9 cellular contexts compared by ENCODE assay signal in genomic region chr16:66928702-66929388, GRCh38. TPM values are rescaled to one million over a fixed set of nuclear protein-coding genes. Genes with fewer than 3 reads are reported as not detected.
DNase-seq lines count a peak whose midpoint lies in the region; ATAC-seq and TF ChIP-seq lines count a peak whose summit lies in the region.
"Had no signal": no experiment of that assay in that cellular context is flagged by ENCODE, and none has a peak within 500 bp of the region (broad histone marks: within the 10 kb centered on the region; RNA-seq: fewer than 3 reads in every experiment).

No MANE protein-coding gene starts in this region.

- no peak overlapping the region for H3K9ac ChIP-seq in OCI-LY3 (ENCODE audit: low read length)
- peak overlapping the region; percentile 42 to 73 (median 69) for H3K9ac ChIP-seq in skeletal muscle tissue (ENCODE audit: low read depth in 1 of 3, low read length in 3 of 3)

- H3K36me3 ChIP-seq in OCI-LY3 (replicated peaks; ENCODE audit: low read depth, low read length) = peaks cover 7% of the 10 kb centered on the region
- H3K36me3 ChIP-seq in skeletal muscle tissue (ENCODE audit: control insufficient read depth in 3 of 3, insufficient read depth in 3 of 3, low read length in 3 of 3) = peaks cover 15 to 23% (median 15%) of the 10 kb centered on the region in 3 donors
- H3K36me3 ChIP-seq in vagina = no peaks in the 10 kb centered on the region

- no peak overlapping the region for H3K4me3 ChIP-seq in OCI-LY3 (ENCODE audit: low read length)
- H3K4me3 ChIP-seq in coronary artery = no peak overlapping the region
- peak overlapping the region; percentile 1 to 54 (median 42) for H3K4me3 ChIP-seq in skeletal muscle tissue (ENCODE audit: low read length in 3 of 3)
- no peak overlapping the region for H3K4me3 ChIP-seq in vagina

- TF ChIP-seq CTCF in OCI-LY3 (IDR thresholded peaks at IDR 0.05; ENCODE audit: low read depth, low read length) = peak; percentile 48
- peak; percentile 19 for TF ChIP-seq CTCF in coronary artery (IDR thresholded peaks at IDR 0.05)
- no peak for TF ChIP-seq CTCF in vagina (IDR thresholded peaks at IDR 0.05)

- no peak overlapping the region for H2AFZ ChIP-seq in OCI-LY3 (ENCODE audit: low read depth, low read length)

- H4K20me1 ChIP-seq in OCI-LY3 (ENCODE audit: insufficient read depth, low read length) = no peaks in the 10 kb centered on the region

- peaks cover 17% of the 10 kb centered on the region for H3K79me2 ChIP-seq in OCI-LY3 (ENCODE audit: low read length)

- no peaks in the 10 kb centered on the region for H3K27me3 ChIP-seq in OCI-LY3 (ENCODE audit: low read depth, low read length)
- H3K27me3 ChIP-seq in skeletal muscle tissue (ENCODE audit: control insufficient read depth in 3 of 3, insufficient read depth in 3 of 3, low read length in 3 of 3) = no peaks in the 10 kb centered on the region
- no peaks in the 10 kb centered on the region for H3K27me3 ChIP-seq in vagina

- DNase-seq in NCI-H82 (lab: John Stamatoyannopoulos, UW) = peak; percentile 46
- no peak for DNase-seq in NCI-H82 treated with DMSO at 0.1 percent for 48 hours (lab: John Stamatoyannopoulos, UW; ENCODE audit: unreplicated experiment)
- DNase-seq in coronary artery (ENCODE audit: low spot score) = no peak
- DNase-seq in NCI-H2107 treated with DMSO at 0.1 percent for 48 hours (lab: John Stamatoyannopoulos, UW; ENCODE audit: unreplicated experiment) = no peak
- no peak for DNase-seq in vagina (ENCODE audit: extremely low spot score in 2 of 2)

- ATAC-seq in GM19395 (IDR thresholded peaks at IDR 0.05; ENCODE audit: unreplicated experiment) = no peak

- H3K9me3 ChIP-seq in OCI-LY3 (ENCODE audit: insufficient read depth, low read length) (no peaks in the 10 kb centered on the region), skeletal muscle tissue (ENCODE audit: control insufficient read depth in 3 of 3, low read length in 3 of 3) (no peaks in the 10 kb centered on the region), vagina (no peaks in the 10 kb centered on the region)

- TF ChIP-seq POLR2A in vagina (IDR thresholded peaks at IDR 0.05) = no peak

- H3K4me2 ChIP-seq in OCI-LY3 (ENCODE audit: low read length) = no peak overlapping the region

- H3K27ac ChIP-seq in OCI-LY3 (ENCODE audit: low read length) (no peak overlapping the region), coronary artery (peak overlapping the region in 1 of 2 donors; percentile 98), skeletal muscle tissue (ENCODE audit: low read depth, low read length) (peak overlapping the region; percentile 98), vagina (no peak overlapping the region)

- H3K4me1 ChIP-seq in OCI-LY3 (ENCODE audit: low read length) (peaks cover 25% of the 10 kb centered on the region), skeletal muscle tissue (ENCODE audit: control insufficient read depth in 3 of 3, insufficient read depth in 3 of 3, low read length in 3 of 3) (peaks cover 54 to 78% (median 71%) of the 10 kb centered on the region in 3 donors), vagina (peaks cover 25% of the 10 kb centered on the region)

- intact Hi-C loops in vagina (cut with DNase I) = loop anchor here (5.0 kb wide), 1 partner anchor 37 kb away; no protein-coding TSS in a partner anchor

RNA-seq across cellular contexts. Expression of gene RRAD, which starts 3.5 kb away (rescaled TPM):
- total RNA-seq in skeletal muscle tissue = 19.3 TPM
- 49.1 TPM for total RNA-seq in vagina

RNA-seq across cellular contexts. Expression of gene CIAO2B, which starts 5.4 kb away (rescaled TPM):
- 95.0 TPM for total RNA-seq in skeletal muscle tissue
- 105 TPM for total RNA-seq in vagina

RNA-seq across cellular contexts. Expression of gene CES2, which starts 6.5 kb away (rescaled TPM):
- total RNA-seq in skeletal muscle tissue (15.7 TPM), vagina (55.7 TPM)

RNA-seq across cellular contexts. Expression of gene CDH16, which starts 10.2 kb away (rescaled TPM):
- total RNA-seq in skeletal muscle tissue (not detected), vagina (0.25 TPM)
- total RNA-seq: CD4-positive, CD25-positive, alpha-beta regulatory T cell had no signal

RNA-seq across cellular contexts. Expression of gene CES3, which starts 32.2 kb away (rescaled TPM):
- 0.52 TPM for total RNA-seq in skeletal muscle tissue
- 0.98 TPM for total RNA-seq in vagina

Comparison
In these comparisons a context has a peak if more than half of its experiments do, and no peak if none do; other contexts are left out.
1. H3K4me3 ChIP-seq: peak in skeletal muscle tissue (3 of 3); none in OCI-LY3 (single experiment), coronary artery (single experiment) and vagina (0 of 2).
2. CTCF ChIP-seq: peak in OCI-LY3 (single experiment) and coronary artery (single experiment); none in vagina (0 of 3).